In genomic region chr5:177501874-177502678, GRCh38 we compare ENCODE assay signal across 1 cellular context.
TF ChIP-seq lines count a peak whose summit lies in the region.

No MANE protein-coding gene starts in this region.

TF ChIP-seq in HepG2, 621 proteins besides CTCF, POLR2A, EP300 and RAD21:
- TF ChIP-seq ZNF234 (CRISPR knock-in tag; conservative IDR thresholded peaks at IDR 0.05) (no peak), PRDM10 (CRISPR knock-in tag; IDR thresholded peaks at IDR 0.05; ENCODE audit: low read depth) (no peak), NR3C1 (CRISPR knock-in tag; IDR thresholded peaks at IDR 0.05) (no peak), MBD4 (IDR thresholded peaks at IDR 0.05; ENCODE audit: borderline replicate concordance, low read length) (no peak), HMGA1 (CRISPR knock-in tag; conservative IDR thresholded peaks at IDR 0.05) (no peak), MEF2D (CRISPR knock-in tag; IDR thresholded peaks at IDR 0.05) (no peak), KAT2B (IDR thresholded peaks at IDR 0.05; ENCODE audit: borderline replicate concordance, low read depth, low read length) (no peak), ZC3H4 (CRISPR knock-in tag; IDR thresholded peaks at IDR 0.05; ENCODE audit: borderline replicate concordance) (no peak), MEIS2 (CRISPR knock-in tag; IDR thresholded peaks at IDR 0.05) (no peak), ZNF576 (CRISPR knock-in tag; IDR thresholded peaks at IDR 0.05) (no peak), ZNF547 (CRISPR knock-in tag; IDR thresholded peaks at IDR 0.05) (no peak), ATRX (CRISPR knock-in tag; IDR thresholded peaks at IDR 0.05; ENCODE audit: borderline replicate concordance) (no peak), FUBP1 (CRISPR knock-in tag; IDR thresholded peaks at IDR 0.05; ENCODE audit: borderline replicate concordance) (no peak), FOSL1 (CRISPR knock-in tag; IDR thresholded peaks at IDR 0.05; ENCODE audit: borderline replicate concordance) (no peak), U2AF2 (IDR thresholded peaks at IDR 0.05; ENCODE audit: low read depth, low read length) (no peak), ATF2 (CRISPR knock-in tag; IDR thresholded peaks at IDR 0.05) (no peak), PCBP2 (optimal IDR thresholded peaks at IDR 0.05; ENCODE audit: low read depth, low read length, poor library complexity, severe bottlenecking) (no peak), ZSCAN20 (CRISPR knock-in tag; IDR thresholded peaks at IDR 0.05; ENCODE audit: borderline replicate concordance) (no peak), SIX4 (CRISPR knock-in tag; IDR thresholded peaks at IDR 0.05) (no peak), ZNF709 (CRISPR knock-in tag; IDR thresholded peaks at IDR 0.05) (no peak)
